In genomic region chr12:125229878-125230530, GRCh38 we compare ENCODE assay signal across 15 cellular contexts. TPM values are rescaled to one million over a fixed set of nuclear protein-coding genes. Genes with fewer than 3 reads are reported as not detected.
DNase-seq lines count a peak whose midpoint lies in the region; ATAC-seq and TF ChIP-seq lines count a peak whose summit lies in the region.
"Had no signal": no experiment of that assay in that cellular context is flagged by ENCODE, and none has a peak within 500 bp of the region (broad histone marks: within the 10 kb centered on the region; RNA-seq: fewer than 3 reads in every experiment).

No MANE protein-coding gene starts in this region.

- TF ChIP-seq CTCF in dorsolateral prefrontal cortex (IDR thresholded peaks at IDR 0.05 in 54 of 56, conservative IDR thresholded peaks at IDR 0.05 in 2 of 56; ENCODE audit: low read depth in 1 of 56, partially characterized antibody in 56 of 56) = peak in 4 of 56 donors; percentile 14 to 24 (median 16)
- no peak for TF ChIP-seq CTCF in Peyer's patch (IDR thresholded peaks at IDR 0.05)

- H3K27me3 ChIP-seq in dorsolateral prefrontal cortex (no peaks in the 10 kb centered on the region), Peyer's patch (no peaks in the 10 kb centered on the region)
- H3K27me3 ChIP-seq: BLaER1 had no signal

- H3K36me3 ChIP-seq in Peyer's patch = no peaks in the 10 kb centered on the region
- H3K36me3 ChIP-seq: BLaER1 had no signal

- peak overlapping the region in 34 of 59 donors; percentile 4 to 75 (median 45) for H3K27ac ChIP-seq in dorsolateral prefrontal cortex
- no peak overlapping the region for H3K27ac ChIP-seq in Peyer's patch
- H3K27ac ChIP-seq: BLaER1 had no signal

- H3K4me3 ChIP-seq in dorsolateral prefrontal cortex = peak overlapping the region in 1 of 59 donors; percentile 38
- no peak overlapping the region for H3K4me3 ChIP-seq in Peyer's patch
- H3K4me3 ChIP-seq: BLaER1, GM23338 had no signal

- no peaks in the 10 kb centered on the region for H3K4me1 ChIP-seq in Peyer's patch
- H3K4me1 ChIP-seq: BLaER1 had no signal

- DNase-seq in NCI-H748 (lab: John Stamatoyannopoulos, UW; ENCODE audit: unreplicated experiment) = peak; percentile 19
- no peak for DNase-seq in NCI-H748 treated with DMSO at 0.1 percent for 48 hours (lab: John Stamatoyannopoulos, UW)
- DNase-seq in dorsolateral prefrontal cortex = peak in 4 of 10 donors; percentile 37 to 72 (median 60)
- DNase-seq in posterior vena cava (ENCODE audit: low spot score) = peak; percentile 51
- no peak for DNase-seq in Peyer's patch
- DNase-seq in cerebellar cortex (ENCODE audit: low spot score) = no peak
- DNase-seq: 8988T; CD4-positive, alpha-beta memory T cell; DMS53; DND-41; EL; HCEC 1CT had no signal

- TF ChIP-seq POLR2A in Peyer's patch (IDR thresholded peaks at IDR 0.05) = no peak

- intact Hi-C loops in dorsolateral prefrontal cortex (cut with DNase I) = no loop called here
- intact Hi-C loops in posterior vena cava (cut with DNase I) = no loop called here

- H3K9me3 ChIP-seq in Peyer's patch = no peaks in the 10 kb centered on the region
- H3K9me3 ChIP-seq: BLaER1 had no signal

- ATAC-seq in GM19035 (IDR thresholded peaks at IDR 0.05; ENCODE audit: unreplicated experiment) = no peak
- ATAC-seq: GM23338 had no signal

RNA-seq across cellular contexts. Expression of gene TMEM132B, which starts 43.8 kb away (rescaled TPM):
- total RNA-seq in dorsolateral prefrontal cortex = 100 to 1,000 TPM in 116 of 120 experiments, 10 to 100 TPM in 4; 68.9 to 223 (median 154) TPM
- under 1 TPM; 0.48 to 0.83 TPM for total RNA-seq in posterior vena cava
- total RNA-seq in Peyer's patch = 1 to 10 TPM in 1 of 4 donors, under 1 TPM in 2, not detected in 1; 0.13 to 1.7 (median 0.38) TPM
- total RNA-seq: CD4-positive, alpha-beta memory T cell had no signal

Comparison
In these comparisons a context has a peak if more than half of its experiments do, and no peak if none do; other contexts are left out.
1. DNase-seq: peak in NCI-H748 (single experiment) and posterior vena cava (single experiment); none in NCI-H748 treated with DMSO at 0.1 percent for 48 hours (single experiment), Peyer's patch (0 of 3) and cerebellar cortex (single experiment).
2. H3K27ac ChIP-seq: peak in dorsolateral prefrontal cortex (34 of 59); none in Peyer's patch (0 of 4).
3. RNA of gene TMEM132B, which starts 43.8 kb away (total RNA-seq): 68.9 to 223 TPM in dorsolateral prefrontal cortex; 0.48 to 0.83 TPM in posterior vena cava and 0.13 to 1.7 TPM in Peyer's patch; every median in the first group is over 10 times any median in the second.